Comparison of ENCODE assay signal across 16 cellular contexts in the genomic region with DNA sequence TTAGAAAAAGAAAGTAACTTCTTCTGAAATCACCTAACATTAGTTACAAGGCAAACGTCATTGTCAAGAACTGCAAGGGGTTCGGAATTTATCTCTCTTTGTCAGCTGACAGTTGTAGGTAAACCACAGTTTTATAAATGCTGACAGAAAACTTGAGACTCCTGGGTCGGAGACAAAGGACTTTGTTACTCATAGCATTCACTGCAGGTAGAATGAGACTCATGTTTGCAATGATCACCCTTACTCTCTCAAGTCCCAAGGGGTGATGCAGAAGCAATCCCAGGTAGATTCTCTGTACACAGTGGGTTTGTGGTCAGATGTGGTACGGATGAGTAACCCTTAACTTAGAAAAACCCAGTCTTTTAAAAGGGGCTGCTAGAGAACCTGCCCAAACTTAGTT.
"Had no signal": no experiment of that assay in that cellular context is flagged by ENCODE, and none has a peak within 500 bp of the region (broad histone marks: within the 10 kb centered on the region; RNA-seq: fewer than 3 reads in every experiment).

No MANE protein-coding gene starts in this region.

- H3K36me3 Mint-ChIP-seq: activated naive CD4-positive, alpha-beta T cell treated with anti-CD3 and anti-CD28 coated beads, Interleukin-2, amount 50 U/mL, for 72 hours; naive B cell had no signal

- DNase-seq: activated CD4-positive, alpha-beta T cell treated with anti-CD3 and anti-CD28 coated beads, Interleukin-2, amount 10 ng/mL, durations not matched to agents 24 days and 14 days; activated CD8-positive, alpha-beta memory T cell treated with anti-CD3 and anti-CD28 coated beads, Interleukin-2, amount 50 U/mL, for 4 hours; activated CD8-positive, alpha-beta T cell treated with anti-CD3 and anti-CD28 coated beads, Interleukin-2, amount 10 ng/mL, durations not matched to agents 7 days and 5 days; activated effector memory CD4-positive, alpha-beta T cell treated with anti-CD3 and anti-CD28 coated beads, Interleukin-2, amount 50 U/mL, for 16 hours; activated T-cell treated with anti-CD3 and anti-CD28 coated beads, Interleukin-2, amount 50 U/mL, for 48 hours; esophagus squamous epithelium; hypothalamus; kidney; left lung; naive B cell; ovary; stimulated activated naive CD8-positive, alpha-beta T cell treated with anti-CD3 and anti-CD28 coated beads, Interleukin-15, amount 100 ng/mL, for 72 hours; testis; upper lobe of left lung had no signal

- ATAC-seq: activated CD8-positive, alpha-beta T cell treated with anti-CD3 and anti-CD28 coated beads, Interleukin-2, amount 10 ng/mL, durations not matched to agents 7 days and 5 days; activated naive CD4-positive, alpha-beta T cell treated with anti-CD3 and anti-CD28 coated beads, Interleukin-2, amount 50 U/mL, for 72 hours; left lung; sciatic nerve; stimulated activated naive CD8-positive, alpha-beta T cell treated with anti-CD3 and anti-CD28 coated beads, Interleukin-15, amount 100 ng/mL, for 72 hours had no signal

- H3K4me1 ChIP-seq: esophagus squamous epithelium, left lung, testis, upper lobe of left lung had no signal

- H3K9me3 Mint-ChIP-seq: activated CD4-positive, alpha-beta T cell treated with anti-CD3 and anti-CD28 coated beads, Interleukin-2, amount 10 ng/mL, durations not matched to agents 24 days and 14 days had no signal

- H3K27me3 Mint-ChIP-seq: activated CD4-positive, alpha-beta T cell treated with anti-CD3 and anti-CD28 coated beads, Interleukin-2, amount 10 ng/mL, durations not matched to agents 24 days and 14 days; naive B cell; stimulated activated naive CD8-positive, alpha-beta T cell treated with anti-CD3 and anti-CD28 coated beads, Interleukin-15, amount 100 ng/mL, for 72 hours had no signal

- H3K27ac ChIP-seq: esophagus squamous epithelium, left lung, ovary, testis, upper lobe of left lung had no signal

- H3K27me3 ChIP-seq: esophagus squamous epithelium, left lung, ovary, testis, upper lobe of left lung had no signal

- H3K36me3 ChIP-seq: esophagus squamous epithelium, left lung, ovary, upper lobe of left lung had no signal

- H3K4me3 ChIP-seq: esophagus squamous epithelium, left lung, ovary, testis, upper lobe of left lung had no signal

- H3K4me1 Mint-ChIP-seq: activated CD4-positive, alpha-beta T cell treated with anti-CD3 and anti-CD28 coated beads, Interleukin-2, amount 10 ng/mL, durations not matched to agents 24 days and 14 days; naive B cell; stimulated activated naive CD8-positive, alpha-beta T cell treated with anti-CD3 and anti-CD28 coated beads, Interleukin-15, amount 100 ng/mL, for 72 hours had no signal

- H3K27ac Mint-ChIP-seq: activated CD4-positive, alpha-beta T cell treated with anti-CD3 and anti-CD28 coated beads, Interleukin-2, amount 10 ng/mL, durations not matched to agents 24 days and 14 days; activated CD8-positive, alpha-beta T cell treated with anti-CD3 and anti-CD28 coated beads, Interleukin-2, amount 10 ng/mL, durations not matched to agents 7 days and 5 days; activated naive CD4-positive, alpha-beta T cell treated with anti-CD3 and anti-CD28 coated beads, Interleukin-2, amount 50 U/mL, for 72 hours; naive B cell; stimulated activated naive CD8-positive, alpha-beta T cell treated with anti-CD3 and anti-CD28 coated beads, Interleukin-15, amount 100 ng/mL, for 72 hours had no signal

- H3K9me3 ChIP-seq: esophagus squamous epithelium, left lung, ovary, testis, upper lobe of left lung had no signal

- H3K4me3 Mint-ChIP-seq: activated CD4-positive, alpha-beta T cell treated with anti-CD3 and anti-CD28 coated beads, Interleukin-2, amount 10 ng/mL, durations not matched to agents 24 days and 14 days; activated CD8-positive, alpha-beta T cell treated with anti-CD3 and anti-CD28 coated beads, Interleukin-2, amount 10 ng/mL, durations not matched to agents 7 days and 5 days; naive B cell; stimulated activated naive CD8-positive, alpha-beta T cell treated with anti-CD3 and anti-CD28 coated beads, Interleukin-15, amount 100 ng/mL, for 72 hours had no signal
